Comparison of ENCODE assay signal across 1 cellular context in genomic region chr1:201955750-201956143, GRCh38.
A peak's percentile ranks its signal among the peaks of the same experiment; 100 is the strongest.
TF ChIP-seq lines count a peak whose summit lies in the region.

No MANE protein-coding gene starts in this region.

TF ChIP-seq in K562, 482 proteins besides CTCF, POLR2A, EP300 and RAD21 (continued from another document and continues in another):
- TF ChIP-seq ZNF639 (CRISPR knock-in tag; conservative IDR thresholded peaks at IDR 0.05 in 1 of 2, IDR thresholded peaks at IDR 0.05 in 1 of 2), result no peak
- TF ChIP-seq SFPQ (IDR thresholded peaks at IDR 0.05; ENCODE audit: low read depth, low read length), result no peak
- 0 out of 2 replicates have a peak, but pooled peaks have one; percentile 17 for TF ChIP-seq ZNF717 (CRISPR knock-in tag; IDR thresholded peaks at IDR 0.05)
- TF ChIP-seq HMGXB4 (CRISPR knock-in tag; IDR thresholded peaks at IDR 0.05), result 0 out of 2 replicates have a peak, but pooled peaks have one; percentile 26
- no peak for TF ChIP-seq ZBTB8A (IDR thresholded peaks at IDR 0.05; ENCODE audit: partially characterized antibody)
- peak; percentile 95; the same call in 1 of the 2 replicates for TF ChIP-seq DNMT1 (IDR thresholded peaks at IDR 0.05)
- TF ChIP-seq ZNF449 (CRISPR knock-in tag; IDR thresholded peaks at IDR 0.05), result no peak
- TF ChIP-seq ARNT (IDR thresholded peaks at IDR 0.05), result 0 out of 4 replicates have a peak, but pooled peaks of 1 of the 2 experiments have one; percentile 35
- no peak for TF ChIP-seq NR1H2 (CRISPR knock-in tag; IDR thresholded peaks at IDR 0.05)
- TF ChIP-seq RAD51 (IDR thresholded peaks at IDR 0.05; ENCODE audit: borderline replicate concordance, low read depth), result no peak; the same call in 1 of the 2 replicates
- TF ChIP-seq RBM34 (IDR thresholded peaks at IDR 0.05; ENCODE audit: borderline replicate concordance, insufficient read depth, low read length), result no peak
- TF ChIP-seq CXXC5 (CRISPR knock-in tag; IDR thresholded peaks at IDR 0.05), result no peak
- no peak for TF ChIP-seq MECOM (CRISPR knock-in tag; IDR thresholded peaks at IDR 0.05)
- TF ChIP-seq NR3C1 (CRISPR knock-in tag; IDR thresholded peaks at IDR 0.05), result no peak
- TF ChIP-seq KDM4B (IDR thresholded peaks at IDR 0.05; ENCODE audit: borderline replicate concordance in 2 of 2, low read depth in 1 of 2), result no peak
- no peak for TF ChIP-seq NRF1 (conservative IDR thresholded peaks at IDR 0.05 in 1 of 2, IDR thresholded peaks at IDR 0.05 in 1 of 2)
- TF ChIP-seq NKRF (IDR thresholded peaks at IDR 0.05; ENCODE audit: borderline replicate concordance), result peak; percentile 12; the same call in 1 of the 2 replicates
- TF ChIP-seq ZNF551 (CRISPR knock-in tag; IDR thresholded peaks at IDR 0.05), result no peak
- TF ChIP-seq E2F1 (CRISPR knock-in tag; IDR thresholded peaks at IDR 0.05), result 0 out of 2 replicates have a peak, but pooled peaks have one; percentile 26
- no peak for TF ChIP-seq ZNF253 (CRISPR knock-in tag; conservative IDR thresholded peaks at IDR 0.05)
- TF ChIP-seq ZNF140 (CRISPR knock-in tag; IDR thresholded peaks at IDR 0.05), result no peak
- no peak for TF ChIP-seq ZC3H8 (IDR thresholded peaks at IDR 0.05)
- no peak for TF ChIP-seq THRB (CRISPR knock-in tag; conservative IDR thresholded peaks at IDR 0.05)
- 0 out of 4 replicates have a peak, but pooled peaks of 1 of the 2 experiments have one; percentile 11 for TF ChIP-seq MLLT1 (IDR thresholded peaks at IDR 0.05)
- TF ChIP-seq BHLHE40 (IDR thresholded peaks at IDR 0.05; ENCODE audit: low read length), result no peak
- TF ChIP-seq PREB (CRISPR knock-in tag; IDR thresholded peaks at IDR 0.05), result no peak
- TF ChIP-seq PHTF2 (CRISPR knock-in tag; IDR thresholded peaks at IDR 0.05), result no peak
- TF ChIP-seq ZNF41 (CRISPR knock-in tag; conservative IDR thresholded peaks at IDR 0.05), result no peak
- TF ChIP-seq PATZ1 (CRISPR knock-in tag; IDR thresholded peaks at IDR 0.05; ENCODE audit: borderline replicate concordance), result no peak
